ENCODE assay signal across 8 cellular contexts in genomic region chrX:103063191-103063845, GRCh38. TPM values are rescaled to one million over a fixed set of nuclear protein-coding genes. Genes with fewer than 3 reads are reported as not detected.
A peak's percentile ranks its signal among the peaks of the same experiment; 100 is the strongest.
DNase-seq lines count a peak whose midpoint lies in the region; ATAC-seq and TF ChIP-seq lines count a peak whose summit lies in the region.

No MANE protein-coding gene starts in this region.

- H3K9me3 ChIP-seq in iPS-20b (ENCODE audit: insufficient read depth, low read depth, low read length) (no peaks in the 10 kb centered on the region), suprapubic skin (no peaks in the 10 kb centered on the region)

- TF ChIP-seq CTCF in suprapubic skin (IDR thresholded peaks at IDR 0.05): no peak

- peak overlapping the region; percentile 82; the same call in 1 of the 2 replicates for H3K9ac ChIP-seq in iPS-20b (ENCODE audit: low read depth, low read length)

- no peaks in the 10 kb centered on the region for H3K4me1 ChIP-seq in iPS-20b (ENCODE audit: insufficient read depth, low read length)
- H3K4me1 ChIP-seq in suprapubic skin: peaks cover 3% of the 10 kb centered on the region

- H3K4me3 ChIP-seq in iPS-20b (ENCODE audit: low read length) (peak overlapping the region; percentile 72), suprapubic skin (peak overlapping the region; percentile 30)

- H3K27ac ChIP-seq in angular gyrus (ENCODE audit: low read depth, low read length) (peak overlapping the region; percentile 55), iPS-20b (ENCODE audit: low read length) (no peak overlapping the region), suprapubic skin (no peak overlapping the region)

- WGBS in suprapubic skin: 22% methylated on average over 17 of the region's 34 CpGs

- ATAC-seq in HG03460 (IDR thresholded peaks at IDR 0.05; ENCODE audit: unreplicated experiment): no peak
- ATAC-seq in HG02970 (IDR thresholded peaks at IDR 0.05; ENCODE audit: low FRiP score, unreplicated experiment): no peak
- no peak for ATAC-seq in HG02885 (IDR thresholded peaks at IDR 0.05; ENCODE audit: poor library complexity, unreplicated experiment)

- DNase-seq in COLO668 (lab: John Stamatoyannopoulos, UW; ENCODE audit: unreplicated experiment) (peak; percentile 4), NCI-H1092 treated with DMSO at 0.1 percent for 48 hours (lab: John Stamatoyannopoulos, UW) (peak; percentile 59), suprapubic skin (ENCODE audit: low spot score in 2 of 2) (no peak)

- H3K36me3 ChIP-seq in iPS-20b (ENCODE audit: insufficient read depth, low read depth, low read length): peaks cover 11% of the 10 kb centered on the region
- H3K36me3 ChIP-seq in suprapubic skin: no peaks in the 10 kb centered on the region

- TF ChIP-seq EP300 in suprapubic skin (IDR thresholded peaks at IDR 0.05): no peak

- H3K27me3 ChIP-seq in iPS-20b (ENCODE audit: insufficient read depth, low read length) (no peaks in the 10 kb centered on the region), suprapubic skin (no peaks in the 10 kb centered on the region)

- no peak for TF ChIP-seq POLR2A in suprapubic skin (IDR thresholded peaks at IDR 0.05)

RNA-seq across cellular contexts. Expression of gene BEX1, which starts 0.7 kb away (rescaled TPM):
- total RNA-seq in suprapubic skin: 1 to 10 TPM in 2 of 4 donors, not detected in 2; 2.0 to 2.1 TPM

RNA-seq across cellular contexts. Expression of gene NXF3, which starts 29.6 kb away (rescaled TPM):
- 1 to 10 TPM in 1 of 4 donors, under 1 TPM in 1, not detected in 2; 0.93 to 4.8 TPM for total RNA-seq in suprapubic skin

Comparison
In these comparisons a context has a peak if more than half of its experiments do, and no peak if none do; other contexts are left out.
1. DNase-seq: peak in COLO668 (single experiment) and NCI-H1092 treated with DMSO at 0.1 percent for 48 hours (single experiment); none in suprapubic skin (0 of 2).